Comparison of ENCODE assay signal across 8 cellular contexts in the genomic region with DNA sequence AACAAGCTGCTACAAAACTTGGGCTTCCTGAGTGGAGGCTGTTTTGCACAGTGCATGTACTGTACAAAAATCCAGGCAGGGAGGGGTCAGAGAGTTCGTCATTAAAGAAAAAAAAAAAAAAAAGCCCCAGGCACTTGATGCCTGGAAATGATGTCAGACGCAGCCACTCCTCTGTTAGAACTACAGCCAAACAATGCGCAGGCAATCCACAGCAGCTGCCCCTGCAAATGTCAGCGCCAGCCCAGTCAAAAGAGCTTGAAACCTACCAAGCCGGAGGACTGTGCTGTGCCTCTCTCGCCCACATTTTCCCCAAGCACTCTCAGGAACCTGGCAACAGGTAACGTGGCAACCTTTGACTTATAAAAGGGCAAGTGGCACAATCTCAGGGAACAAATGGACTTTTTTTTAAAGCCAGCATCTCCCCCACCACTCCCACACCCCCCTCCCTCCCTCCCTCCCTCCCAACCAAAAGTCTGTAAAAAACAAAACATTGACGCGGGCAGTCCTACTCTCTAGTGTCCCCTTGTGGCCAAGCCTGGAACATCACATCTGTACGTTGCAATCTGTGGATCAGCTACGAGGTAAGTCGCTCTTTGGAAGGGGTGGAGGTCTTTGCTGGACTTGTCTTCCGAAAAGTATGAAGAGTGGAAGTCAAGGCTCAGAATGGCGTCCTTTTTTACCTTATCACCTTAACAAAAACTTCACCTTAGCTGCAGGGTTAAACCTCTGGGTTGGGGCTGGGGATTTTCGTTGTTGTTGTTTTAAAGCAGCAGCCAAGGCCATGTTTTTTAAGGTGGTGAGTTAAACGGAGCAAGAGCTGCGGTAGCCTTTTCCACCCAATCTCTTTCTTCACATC.
DNase-seq lines count a peak whose midpoint lies in the region; ATAC-seq and TF ChIP-seq lines count a peak whose summit lies in the region.

No MANE protein-coding gene starts in this region.

- peak overlapping the region; percentile 62 for H3K4me3 Mint-ChIP-seq in WTC11

- TF ChIP-seq CTCF in AG09319 (IDR thresholded peaks at IDR 0.05; ENCODE audit: low read depth, low read length): peak; percentile 82
- peak; percentile 69; the same call in 1 of the 2 replicates for TF ChIP-seq CTCF in WTC11 (IDR thresholded peaks at IDR 0.05)

- H3K27me3 Mint-ChIP-seq in WTC11 (ENCODE audit: low read depth): peaks cover 28% of the 10 kb centered on the region

- peaks cover 81% of the 10 kb centered on the region for H3K4me1 Mint-ChIP-seq in WTC11

- POLR2A ChIA-PET in WTC11 (lab: Charles Lee): interaction anchor here (0.6 to 2.5 kb wide), 11 partner anchors 9 to 310 kb away, joined by 3 to 33 read pairs (median 7); no protein-coding TSS in a partner anchor

- no peaks in the 10 kb centered on the region for H3K9me3 Mint-ChIP-seq in WTC11

- peaks cover 4% of the 10 kb centered on the region for H3K36me3 Mint-ChIP-seq in WTC11

- DNase-seq in AG09319 (ENCODE audit: extremely low read depth, low read depth): peak; percentile 97
- peak; percentile 99 for DNase-seq in NCI-H2196 treated with DMSO at 0.1 percent for 48 hours (lab: John Stamatoyannopoulos, UW; ENCODE audit: unreplicated experiment)
- DNase-seq in WTC11 (ENCODE audit: low spot score): peak; percentile 91
- peak; percentile 21 to 95 (median 86) for DNase-seq in caudate nucleus (lab: John Stamatoyannopoulos, UW)
- peak; percentile 98 for DNase-seq in iris pigment epithelial cell (ENCODE audit: low read depth)
- peak; percentile 79 for DNase-seq in stimulated activated CD4-positive, alpha-beta T cell treated with anti-CD3 and anti-CD28 coated beads, Interleukin-12 subunit alpha, Interleukin-12 subunit beta, amount 100 ng/mL, for 4 hours

- ATAC-seq in GM18907 (IDR thresholded peaks at IDR 0.05; ENCODE audit: unreplicated experiment) (peak; percentile 80), HG03159 (IDR thresholded peaks at IDR 0.05; ENCODE audit: unreplicated experiment) (peak; percentile 59), WTC11 (peak; percentile 81)

- CTCF ChIA-PET in WTC11 (lab: Charles Lee): interaction anchor here (0.5 to 3.7 kb wide), 69 partner anchors 9 to 1726 kb away, joined by 3 to 92 read pairs (median 5); no protein-coding TSS in a partner anchor

- H3K27ac ChIP-seq in caudate nucleus (ENCODE audit: low read depth, low read length): peak overlapping the region; percentile 98

- peak overlapping the region; percentile 95 for H3K27ac Mint-ChIP-seq in WTC11

TF ChIP-seq in WTC11, 78 proteins besides CTCF, POLR2A, EP300 and RAD21:
- TF ChIP-seq ATF1 (CRISPR knock-in tag; IDR thresholded peaks at IDR 0.05) (no peak), ZNF263 (CRISPR knock-in tag; IDR thresholded peaks at IDR 0.05; ENCODE audit: low read depth) (no peak), ZNF671 (CRISPR knock-in tag; IDR thresholded peaks at IDR 0.05) (no peak), RORB (CRISPR knock-in tag; IDR thresholded peaks at IDR 0.05) (no peak), TEAD4 (CRISPR knock-in tag; IDR thresholded peaks at IDR 0.05) (no peak), ESRRA (CRISPR knock-in tag; IDR thresholded peaks at IDR 0.05; ENCODE audit: borderline replicate concordance) (no peak)

Comparison
In these comparisons a context has a peak if more than half of its experiments do, and no peak if none do; other contexts are left out.
1. Peak in every context shown above with its lines: DNase-seq, ATAC-seq and H3K27ac ChIP-seq.